ENCODE assay signal across 8 cellular contexts in the genomic region with DNA sequence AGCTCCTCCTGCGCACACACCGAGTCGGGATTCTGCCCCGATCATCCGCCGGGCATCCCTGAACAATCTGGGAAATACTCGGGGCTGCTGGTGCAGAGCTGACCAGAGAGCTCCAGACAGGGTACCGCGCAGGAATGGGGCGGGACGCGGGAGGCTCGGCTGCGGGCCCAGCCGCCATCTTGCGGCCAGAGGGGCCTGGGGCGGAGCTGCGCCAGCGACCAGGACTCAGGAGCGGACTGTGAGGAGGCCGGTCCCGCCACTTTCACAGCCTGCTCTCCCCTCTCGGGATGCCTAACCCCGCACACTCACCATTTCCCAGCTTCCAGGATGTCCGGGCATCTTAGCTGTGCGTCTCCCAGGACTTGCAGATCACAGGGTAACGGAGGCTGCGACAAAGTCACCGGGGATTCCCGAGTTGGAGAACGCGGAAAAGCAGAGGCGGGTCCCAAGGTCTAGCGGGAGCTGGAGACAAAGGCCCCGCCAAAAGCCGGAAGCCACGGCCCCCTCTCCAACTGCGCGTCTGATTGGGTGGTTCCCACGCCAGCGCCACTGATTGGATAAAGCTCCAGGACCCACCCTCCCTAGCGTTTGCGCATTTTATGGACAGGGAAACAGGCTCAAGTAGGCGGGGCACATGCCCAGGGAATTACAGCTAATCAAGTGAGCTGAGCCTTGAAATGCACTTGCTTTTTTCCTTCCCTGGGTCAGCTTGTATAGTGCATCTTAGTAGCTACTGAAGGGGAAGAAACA. TPM values are rescaled to one million over a fixed set of nuclear protein-coding genes. Genes with fewer than 3 reads are reported as not detected.
A peak's percentile ranks its signal among the peaks of the same experiment; 100 is the strongest.
DNase-seq lines count a peak whose midpoint lies in the region; ATAC-seq and TF ChIP-seq lines count a peak whose summit lies in the region.

No MANE protein-coding gene starts in this region.

- H3K4me3 Mint-ChIP-seq in activated naive CD4-positive, alpha-beta T cell treated with anti-CD3 and anti-CD28 coated beads, Interleukin-2, amount 10 ng/mL, durations not matched to agents 7 days and 5 days, result peak overlapping the region; percentile 89

- H3K27ac ChIP-seq in SJSA1, result peak overlapping the region; percentile 58
- H3K27ac ChIP-seq in gastroesophageal sphincter, result peak overlapping the region; percentile 51 to 92 (median 90)
- peak overlapping the region; percentile 53 for H3K27ac ChIP-seq in stomach smooth muscle (ENCODE audit: low read length)

- peak overlapping the region; percentile 90 for H3K27ac Mint-ChIP-seq in activated naive CD4-positive, alpha-beta T cell treated with anti-CD3 and anti-CD28 coated beads, Interleukin-2, amount 10 ng/mL, durations not matched to agents 7 days and 5 days

- H3K27me3 ChIP-seq in SJSA1 (replicated peaks) (no peaks in the 10 kb centered on the region), gastroesophageal sphincter (no peaks in the 10 kb centered on the region), neuron (ENCODE audit: insufficient read depth, low read length) (no peaks in the 10 kb centered on the region), stomach smooth muscle (ENCODE audit: control insufficient read depth in 1 of 2, insufficient read depth in 2 of 2, low read length in 2 of 2) (no peaks in the 10 kb centered on the region)

- peaks cover 45% of the 10 kb centered on the region for H3K36me3 Mint-ChIP-seq in activated naive CD4-positive, alpha-beta T cell treated with anti-CD3 and anti-CD28 coated beads, Interleukin-2, amount 10 ng/mL, durations not matched to agents 7 days and 5 days

- CTCF ChIA-PET in activated naive CD4-positive, alpha-beta T cell treated with anti-CD3 and anti-CD28 coated beads, Interleukin-2, amount 10 ng/mL, durations not matched to agents 7 days and 5 days (lab: Charles Lee), result interaction anchor here (0.9 kb wide), 1 partner anchor 16 kb away, joined by 4 read pairs; the partner anchor contains the start of gene ZNF43

- no peaks in the 10 kb centered on the region for H3K27me3 Mint-ChIP-seq in activated naive CD4-positive, alpha-beta T cell treated with anti-CD3 and anti-CD28 coated beads, Interleukin-2, amount 10 ng/mL, durations not matched to agents 7 days and 5 days

- H3K4me1 ChIP-seq in SJSA1 (replicated peaks) (no peaks in the 10 kb centered on the region), gastroesophageal sphincter (peaks cover 0 to 22% (median 7%) of the 10 kb centered on the region in 3 donors), neuron (ENCODE audit: insufficient read depth, low read length) (peaks cover 8% of the 10 kb centered on the region), stomach smooth muscle (ENCODE audit: control insufficient read depth, insufficient read depth, low read length) (peaks cover 8% of the 10 kb centered on the region)

- WGBS in gastroesophageal sphincter (ENCODE audit: low coverage in 1 of 2), 2 donors, result 0% methylated on average over 1 to 13 of the region's 44 CpGs

- H3K36me3 ChIP-seq in SJSA1 (peaks cover 6% of the 10 kb centered on the region), gastroesophageal sphincter (peaks cover 0 to 23% of the 10 kb centered on the region in 2 donors), neuron (ENCODE audit: insufficient read depth, low read length) (peaks cover 38% of the 10 kb centered on the region), stomach smooth muscle (ENCODE audit: control insufficient read depth in 2 of 2, insufficient read depth in 2 of 2, low read length in 2 of 2) (peaks cover 0 to 5% of the 10 kb centered on the region in 2 donors)

- no peak for TF ChIP-seq EP300 in gastroesophageal sphincter (IDR thresholded peaks at IDR 0.05)

- H3K9ac ChIP-seq in stomach smooth muscle (ENCODE audit: low read length in 2 of 2), result peak overlapping the region; percentile 73 to 76

- H3K9me3 ChIP-seq in SJSA1 (replicated peaks) (peaks cover 15% of the 10 kb centered on the region), gastroesophageal sphincter (no peaks in the 10 kb centered on the region), neuron (ENCODE audit: low read length) (peaks cover 21% of the 10 kb centered on the region), stomach smooth muscle (ENCODE audit: control insufficient read depth in 2 of 2, low read length in 2 of 2) (no peaks in the 10 kb centered on the region)

- no peak for TF ChIP-seq POLR2A in gastroesophageal sphincter (IDR thresholded peaks at IDR 0.05)

- ATAC-seq in GM21367 (IDR thresholded peaks at IDR 0.05; ENCODE audit: unreplicated experiment) (peak; percentile 95), gastroesophageal sphincter (peak; percentile 100)

- H3K4me3 ChIP-seq in SJSA1 (peak overlapping the region; percentile 49), gastroesophageal sphincter (peak overlapping the region; percentile 60 to 82), neuron (ENCODE audit: low read length) (peak overlapping the region; percentile 75), stomach smooth muscle (ENCODE audit: low read length in 2 of 2) (peak overlapping the region; percentile 83 to 97)

- TF ChIP-seq CTCF in gastroesophageal sphincter (IDR thresholded peaks at IDR 0.05), result peak in 1 of 4 experiments; percentile 31

- H2AFZ ChIP-seq in neuron (ENCODE audit: low read depth, low read length), result peak overlapping the region; percentile 89

- H3K9me3 Mint-ChIP-seq in activated naive CD4-positive, alpha-beta T cell treated with anti-CD3 and anti-CD28 coated beads, Interleukin-2, amount 10 ng/mL, durations not matched to agents 7 days and 5 days, result peaks cover 35% of the 10 kb centered on the region

- peaks cover 28% of the 10 kb centered on the region for H3K4me1 Mint-ChIP-seq in activated naive CD4-positive, alpha-beta T cell treated with anti-CD3 and anti-CD28 coated beads, Interleukin-2, amount 10 ng/mL, durations not matched to agents 7 days and 5 days

- DNase-seq in COR-L47 (lab: John Stamatoyannopoulos, UW) (peak; percentile 97), HuH-7.5 (ENCODE audit: low spot score) (peak; percentile 86), SJSA1 (ENCODE audit: low read depth in 1 of 2, low spot score in 2 of 2) (peak; percentile 73 to 74)
- DNase-seq in activated naive CD4-positive, alpha-beta T cell treated with anti-CD3 and anti-CD28 coated beads, Interleukin-2, amount 10 ng/mL, durations not matched to agents 7 days and 5 days, result peak; percentile 92

RNA-seq across cellular contexts. Expression of gene ZNF43, which starts 15.8 kb away (rescaled TPM):
- 1.8 and 3.9 TPM in 2 replicates for total RNA-seq in SJSA1 (2014; rRNA removed; shearing (Covaris generic))
- 10 to 100 TPM in 2 of 4 donors, 1 to 10 TPM in 2; 7.6 to 12.9 (median 9.9) TPM for total RNA-seq in gastroesophageal sphincter

Comparison
In these comparisons a context has a peak if more than half of its experiments do, and no peak if none do; other contexts are left out.
1. Peak in every context shown above with its lines: DNase-seq, ATAC-seq, H3K4me3 ChIP-seq and H3K27ac ChIP-seq.